Comparison of ENCODE assay signal across 27 cellular contexts in genomic region chr6:1023229-1023628, GRCh38.
"Had no signal": no experiment of that assay in that cellular context is flagged by ENCODE, and none has a peak within 500 bp of the region (broad histone marks: within the 10 kb centered on the region; RNA-seq: fewer than 3 reads in every experiment).

No MANE protein-coding gene starts in this region.

- H3K4me1 Mint-ChIP-seq: natural killer cell; stimulated activated effector memory CD8-positive, alpha-beta T cell treated with anti-CD3 and anti-CD28 coated beads, Interleukin-12 subunit alpha, Interleukin-12 subunit beta, amount 100 ng/mL, for 72 hours; stimulated activated naive B cell treated with anti-CD40 and anti-IgM and Interleukin-4, amounts not matched to agents 10 μg/mL and 1 μg/mL and 100 μg/mL, for 72 hours had no signal

- H3K9me3 ChIP-seq: pancreas, prostate gland, right lobe of liver, stomach, thoracic aorta, thyroid gland, upper lobe of left lung, vagina had no signal

- H3K36me3 ChIP-seq: neural progenitor cell, pancreas, prostate gland, right lobe of liver, sigmoid colon, stomach, thoracic aorta, thyroid gland, tibial nerve, upper lobe of left lung, vagina had no signal

- H3K27ac Mint-ChIP-seq: naive thymus-derived CD4-positive, alpha-beta T cell; natural killer cell; nephron; neural progenitor cell; stimulated activated effector memory CD8-positive, alpha-beta T cell treated with anti-CD3 and anti-CD28 coated beads, Interleukin-12 subunit alpha, Interleukin-12 subunit beta, amount 100 ng/mL, for 72 hours; stimulated activated naive B cell treated with anti-CD40 and anti-IgM and Interleukin-4, amounts not matched to agents 10 μg/mL and 1 μg/mL and 100 μg/mL, for 72 hours; stimulated activated naive CD8-positive, alpha-beta T cell treated with anti-CD3 and anti-CD28 coated beads, Interleukin-15, Interleukin-2, amounts not matched to agents 100 ng/mL and 50 ng/mL, for 24 hours had no signal

- H3K36me3 Mint-ChIP-seq: naive thymus-derived CD4-positive, alpha-beta T cell; natural killer cell; neural progenitor cell; stimulated activated effector memory CD8-positive, alpha-beta T cell treated with anti-CD3 and anti-CD28 coated beads, Interleukin-12 subunit alpha, Interleukin-12 subunit beta, amount 100 ng/mL, for 72 hours; stimulated activated naive B cell treated with anti-CD40 and anti-IgM and Interleukin-4, amounts not matched to agents 10 μg/mL and 1 μg/mL and 100 μg/mL, for 72 hours had no signal

- H3K4me3 ChIP-seq: neural progenitor cell, pancreas, prostate gland, right lobe of liver, sigmoid colon, stomach, thoracic aorta, thyroid gland, tibial nerve, upper lobe of left lung, vagina had no signal

- H2AFZ ChIP-seq: neural progenitor cell had no signal

- H3K4me3 Mint-ChIP-seq: naive thymus-derived CD4-positive, alpha-beta T cell; natural killer cell; nephron; neural progenitor cell; stimulated activated effector memory CD8-positive, alpha-beta T cell treated with anti-CD3 and anti-CD28 coated beads, Interleukin-12 subunit alpha, Interleukin-12 subunit beta, amount 100 ng/mL, for 72 hours; stimulated activated naive B cell treated with anti-CD40 and anti-IgM and Interleukin-4, amounts not matched to agents 10 μg/mL and 1 μg/mL and 100 μg/mL, for 72 hours; stimulated activated naive CD8-positive, alpha-beta T cell treated with anti-CD3 and anti-CD28 coated beads, Interleukin-15, Interleukin-2, amounts not matched to agents 100 ng/mL and 50 ng/mL, for 24 hours had no signal

- H3K27me3 ChIP-seq: pancreas, right lobe of liver, sigmoid colon, stomach, thyroid gland, tibial nerve, upper lobe of left lung, vagina had no signal

- DNase-seq: naive thymus-derived CD4-positive, alpha-beta T cell; natural killer cell; occipital lobe; pancreas; retina; right cardiac atrium; right lobe of liver; sigmoid colon; small intestine; stimulated activated CD4-positive, alpha-beta T cell treated with anti-CD3 and anti-CD28 coated beads, Interleukin-15, amount 100 ng/mL, for 24 hours; stimulated activated CD4-positive, alpha-beta T cell treated with anti-CD3 and anti-CD28 coated beads, Interleukin-2, amount 100 ng/mL, for 24 hours; stimulated activated CD4-positive, alpha-beta T cell treated with anti-CD3 and anti-CD28 coated beads, Interleukin-2, amount 100 ng/mL, for 48 hours; stimulated activated CD4-positive, alpha-beta T cell treated with anti-CD3 and anti-CD28 coated beads, Interleukin-4, amount 100 ng/mL, for 24 hours; stimulated activated naive B cell treated with anti-CD40 and anti-IgM and Interleukin-4, amounts not matched to agents 10 μg/mL and 1 μg/mL and 100 μg/mL, for 72 hours; stimulated activated naive CD4-positive, alpha-beta T cell treated with Interleukin-2 at 50 U/mL for 16 hours; stomach; thyroid gland; trophoblast cell; upper lobe of left lung had no signal

- H3K4me2 ChIP-seq: neural progenitor cell had no signal

- H3K4me1 ChIP-seq: neural progenitor cell, pancreas, prostate gland, right lobe of liver, thyroid gland, tibial nerve, upper lobe of left lung had no signal

- H3K9ac ChIP-seq: neural progenitor cell had no signal

- ATAC-seq: naive thymus-derived CD4-positive, alpha-beta T cell; natural killer cell; pancreas; right cardiac atrium; right lobe of liver; stimulated activated effector memory CD8-positive, alpha-beta T cell treated with anti-CD3 and anti-CD28 coated beads, Interleukin-12 subunit alpha, Interleukin-12 subunit beta, amount 100 ng/mL, for 72 hours; stimulated activated naive B cell treated with anti-CD40 and anti-IgM and Interleukin-4, amounts not matched to agents 10 μg/mL and 1 μg/mL and 100 μg/mL, for 72 hours had no signal

- H3K27ac ChIP-seq: neural progenitor cell, pancreas, prostate gland, right lobe of liver, sigmoid colon, thoracic aorta, thyroid gland, tibial nerve, upper lobe of left lung had no signal
